Comparison of ENCODE assay signal across 37 cellular contexts in genomic region chr12:81092053-81092452, GRCh38. TPM values are rescaled to one million over a fixed set of nuclear protein-coding genes. Genes with fewer than 3 reads are reported as not detected.
"Had no signal": no experiment of that assay in that cellular context is flagged by ENCODE, and none has a peak within 500 bp of the region (broad histone marks: within the 10 kb centered on the region; RNA-seq: fewer than 3 reads in every experiment).

No MANE protein-coding gene starts in this region.

- DNase-seq: activated effector memory CD4-positive, alpha-beta T cell treated with anti-CD3 and anti-CD28 coated beads, Interleukin-2, amount 50 U/mL, for 16 hours; activated effector memory CD4-positive, alpha-beta T cell treated with Interleukin-2 at 50 U/mL for 16 hours; activated gamma-delta T cell; activated gamma-delta T cell treated with Interleukin-2 at 50 U/mL for 16 hours; activated naive CD4-positive, alpha-beta T cell; activated naive CD4-positive, alpha-beta T cell treated with anti-CD3 and anti-CD28 coated beads for 36 hours; activated naive CD4-positive, alpha-beta T cell treated with anti-CD3 and anti-CD28 coated beads, Interleukin-2, amount 10 ng/mL, durations not matched to agents 7 days and 5 days; activated naive CD4-positive, alpha-beta T cell treated with anti-CD3 and anti-CD28 coated beads, Interleukin-2, amount 50 U/mL, for 16 hours; activated naive CD4-positive, alpha-beta T cell treated with Interleukin-2 at 50 U/mL for 16 hours; activated naive CD8-positive, alpha-beta T cell treated with anti-CD3 and anti-CD28 coated beads for 36 hours; activated naive CD8-positive, alpha-beta T cell treated with anti-CD3 and anti-CD28 coated beads, Interleukin-2, amount 10 ng/mL, durations not matched to agents 7 days and 5 days; activated naive CD8-positive, alpha-beta T cell treated with anti-CD3 and anti-CD28 coated beads, Interleukin-2, amount 50 U/mL, for 24 hours; activated T-cell treated with anti-CD3 and anti-CD28 coated beads for 4 hours; activated T-cell treated with anti-CD3 and anti-CD28 coated beads, Interleukin-2, amount 50 U/mL, for 1 hour; activated T-cell treated with anti-CD3 and anti-CD28 coated beads, Interleukin-2, amount 50 U/mL, for 24 hours; activated T-cell treated with anti-CD3 and anti-CD28 coated beads, Interleukin-2, amount 50 U/mL, for 4 hours; activated T-cell treated with anti-CD3 and anti-CD28 coated beads, Interleukin-2, amount 50 U/mL, for 48 hours; activated T-cell treated with anti-CD3 and anti-CD28 coated beads, Interleukin-2, amount 50 U/mL, for 72 hours; adrenal gland; amniotic stem cell; amygdala; anterior cingulate cortex; aorta; body of pancreas; brain microvascular endothelial cell; caudate nucleus; central memory CD4-positive, alpha-beta T cell; cerebellar nuclear complex had no signal

- ATAC-seq: activated naive CD4-positive, alpha-beta T cell treated with anti-CD3 and anti-CD28 coated beads, Interleukin-2, amount 50 U/mL, for 72 hours; activated naive CD8-positive, alpha-beta T cell treated with anti-CD3 and anti-CD28 coated beads, Interleukin-2, amount 50 U/mL, for 24 hours; activated T-cell treated with anti-CD3 and anti-CD28 coated beads, Interleukin-2, amount 50 U/mL, for 4 hours; activated T-cell treated with anti-CD3 and anti-CD28 coated beads, Interleukin-2, amount 50 U/mL, for 72 hours; activated T-helper 17 cell treated with anti-CD3 and anti-CD28 coated beads, Interleukin-2, amount 50 U/mL, for 72 hours; body of pancreas had no signal

- H3K36me3 ChIP-seq: adrenal gland, ascending aorta, brain microvascular endothelial cell, breast epithelium, cardiac muscle cell had no signal

- H3K27me3 ChIP-seq: adrenal gland, ascending aorta, body of pancreas, brain microvascular endothelial cell, breast epithelium, cardiac muscle cell had no signal

- H3K9me3 ChIP-seq: adrenal gland, ascending aorta, body of pancreas, breast epithelium had no signal

- FAIRE-seq: astrocyte, bronchial epithelial cell had no signal

- H3K27ac ChIP-seq: adrenal gland, ascending aorta, body of pancreas, brain microvascular endothelial cell, breast epithelium, cardiac muscle cell had no signal

- H3K4me1 ChIP-seq: ascending aorta, body of pancreas, breast epithelium had no signal

- H3K4me3 ChIP-seq: adrenal gland, ascending aorta, body of pancreas, breast epithelium, cardiac muscle cell had no signal

RNA-seq across cellular contexts. Expression of gene ACSS3, which starts 14.2 kb away (rescaled TPM):
- total RNA-seq: activated naive CD4-positive, alpha-beta T cell treated with anti-CD3 and anti-CD28 coated beads for 36 hours; activated naive CD4-positive, alpha-beta T cell treated with anti-CD3 and anti-CD28 coated beads, Interleukin-2, amount 50 U/mL, for 72 hours; activated naive CD8-positive, alpha-beta T cell treated with anti-CD3 and anti-CD28 coated beads for 36 hours; activated naive CD8-positive, alpha-beta T cell treated with anti-CD3 and anti-CD28 coated beads, Interleukin-2, amount 10 ng/mL, durations not matched to agents 7 days and 5 days; activated T-cell treated with anti-CD3 and anti-CD28 coated beads, Interleukin-2, amount 50 U/mL, for 72 hours; activated T-helper 1 cell treated with anti-CD3 and anti-CD28 coated beads, Interleukin-12 subunit alpha, Interleukin-12 subunit beta, Interleukin-2, Interleukin-4 antibody, amounts not matched to agents 30 ng/mL and 10 ng/mL and 1 ng/mL, durations not matched to agents 14 hours and 24 hours and 36 hours; activated T-helper 17 cell treated with anti-CD3 and anti-CD28 coated beads, Interleukin-2, amount 50 U/mL, for 72 hours; activated T-helper 2 cell treated with anti-CD3 and anti-CD28 coated beads, Interferon-gamma antibody, Interleukin-2, Interleukin-4, amounts not matched to agents 10 μg/mL and 5 μg/mL and 100 μg/mL, durations not matched to agents 14 hours and 24 hours and 36 hours had no signal
